Comparison of ENCODE assay signal across 9 cellular contexts in the genomic region with DNA sequence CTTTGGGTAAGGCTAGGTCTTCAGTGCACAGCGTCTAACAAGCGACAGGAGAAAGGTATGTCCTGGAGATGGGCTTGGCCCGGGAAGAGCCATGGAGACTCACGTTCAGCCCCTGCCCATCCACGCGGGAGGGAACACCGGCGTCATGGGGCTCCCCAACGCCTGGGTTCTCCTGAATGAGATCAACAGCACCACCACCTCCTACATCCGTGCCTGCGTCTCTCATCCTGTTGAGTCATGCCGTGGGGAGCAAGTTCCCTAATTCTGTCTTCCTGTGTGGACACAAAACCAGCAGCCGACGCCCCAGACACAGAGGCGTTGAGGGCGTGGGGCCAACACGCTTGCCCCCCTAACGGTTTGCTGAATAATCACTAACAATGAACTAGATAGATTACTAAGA. TPM values are rescaled to one million over a fixed set of nuclear protein-coding genes. Genes with fewer than 3 reads are reported as not detected.
DNase-seq lines count a peak whose midpoint lies in the region; ATAC-seq and TF ChIP-seq lines count a peak whose summit lies in the region.
"Had no signal": no experiment of that assay in that cellular context is flagged by ENCODE, and none has a peak within 500 bp of the region (broad histone marks: within the 10 kb centered on the region; RNA-seq: fewer than 3 reads in every experiment).

No MANE protein-coding gene starts in this region.

- peak; percentile 86 for ATAC-seq in sciatic nerve
- ATAC-seq in HG03196 (IDR thresholded peaks at IDR 0.05; ENCODE audit: unreplicated experiment) = no peak
- no peak for ATAC-seq in GM19328 (IDR thresholded peaks at IDR 0.05; ENCODE audit: unreplicated experiment)

- no peaks in the 10 kb centered on the region for H3K27me3 ChIP-seq in esophagus squamous epithelium

- H3K4me3 ChIP-seq in esophagus squamous epithelium = no peak overlapping the region

- peak; percentile 38 for DNase-seq in Daoy (ENCODE audit: low read depth)
- peak; percentile 95 for DNase-seq in SKM-1 treated with dmso at 0.1 percent for 144 hours (lab: John Stamatoyannopoulos, UW; ENCODE audit: unreplicated experiment)
- peak; percentile 10 for DNase-seq in esophagus squamous epithelium (lab: John Stamatoyannopoulos, UW)
- DNase-seq in sciatic nerve (ENCODE audit: low spot score) = peak; percentile 66
- no peak for DNase-seq in ACHN
- no peak for DNase-seq in AG08395 (ENCODE audit: low spot score)
- DNase-seq: DND-41 had no signal

- intact Hi-C loops in esophagus squamous epithelium (cut with DNase I) (no loop called here), sciatic nerve (cut with DNase I) (no loop called here)

- no peak overlapping the region for H3K27ac ChIP-seq in esophagus squamous epithelium

- in situ Hi-C loops in ACHN (cut with HindIII; ENCODE audit: low pct_ligation_motif_present, low pct_unique_long_range_greater_than_20kb, low sequenced_read_pairs) = no loop called here

- TF ChIP-seq CTCF in esophagus squamous epithelium (IDR thresholded peaks at IDR 0.05) = no peak

- no peak for TF ChIP-seq POLR2A in esophagus squamous epithelium (IDR thresholded peaks at IDR 0.05)

- H3K36me3 ChIP-seq in esophagus squamous epithelium = no peaks in the 10 kb centered on the region

- no peaks in the 10 kb centered on the region for H3K4me1 ChIP-seq in esophagus squamous epithelium

- WGBS in esophagus squamous epithelium, 2 donors = 31 to 43% methylated on average over 10 to 11 of the region's 18 CpGs

- H3K9me3 ChIP-seq in esophagus squamous epithelium = no peaks in the 10 kb centered on the region

RNA-seq across cellular contexts. Expression of a gene that starts 20.1 kb away (rescaled TPM):
- not detected in 2 replicates for total RNA-seq in Daoy (2014; rRNA removed; shearing (Covaris generic))
- 10 to 100 TPM in 1 of 4 donors, 1 to 10 TPM in 1, under 1 TPM in 1, not detected in 1; 0.92 to 12.3 (median 5.9) TPM for total RNA-seq in esophagus squamous epithelium
- total RNA-seq in sciatic nerve = 17.5 TPM

RNA-seq across cellular contexts. Expression of a gene that starts 47.9 kb away (rescaled TPM):
- total RNA-seq in Daoy (2014; rRNA removed; shearing (Covaris generic)) = 1.4 TPM in 1 of 2 replicates, not detected in the other
- 1 to 10 TPM in 3 of 4 donors, under 1 TPM in 1; 0.66 to 7.1 (median 4.2) TPM for total RNA-seq in esophagus squamous epithelium
- 19.3 TPM for total RNA-seq in sciatic nerve

Comparison
In these comparisons a context has a peak if more than half of its experiments do, and no peak if none do; other contexts are left out.
1. DNase-seq: peak in Daoy (single experiment), SKM-1 treated with dmso at 0.1 percent for 144 hours (single experiment), esophagus squamous epithelium (single experiment) and sciatic nerve (single experiment); none in ACHN (single experiment) and AG08395 (single experiment).